21 cellular contexts compared by ENCODE assay signal in the genomic region with DNA sequence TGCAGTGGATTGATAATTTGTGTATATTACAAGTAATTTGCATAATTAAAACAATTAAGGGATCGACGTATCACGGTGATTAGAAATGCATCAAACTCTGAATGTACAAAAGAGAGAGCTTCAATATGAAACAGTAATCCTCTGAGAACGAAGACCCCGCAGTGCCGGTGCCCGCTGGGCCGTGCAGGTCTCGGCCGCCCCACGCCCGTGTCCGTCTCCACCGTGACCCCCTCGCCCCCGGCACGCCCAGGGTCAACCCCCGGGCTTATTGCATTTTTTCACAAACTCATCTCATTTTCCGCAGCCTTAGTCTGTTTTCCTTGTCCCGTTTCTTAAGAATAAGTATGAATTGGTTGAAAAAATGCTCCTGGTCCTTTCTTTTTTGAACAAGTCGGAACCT.
"Had no signal": no experiment of that assay in that cellular context is flagged by ENCODE, and none has a peak within 500 bp of the region (broad histone marks: within the 10 kb centered on the region; RNA-seq: fewer than 3 reads in every experiment).

No MANE protein-coding gene starts in this region.

- H3K4me3 ChIP-seq: left lung, lung, neural progenitor cell, pancreas, prostate gland, skin epidermis, suprapubic skin, thoracic aorta, tibial artery, uterus had no signal

- H3K27me3 ChIP-seq: neural progenitor cell, pancreas, uterus had no signal

- DNase-seq: hippocampal formation; kidney glomerular epithelial cell; left colon; mesendoderm; naive B cell; natural killer cell; nephron progenitor cell; retina; right cardiac atrium; stimulated activated CD4-positive, alpha-beta T cell treated with anti-CD3 and anti-CD28 coated beads, Interleukin-4, amount 100 ng/mL, for 24 hours; stimulated activated naive CD4-positive, alpha-beta T cell; tibial artery; uterus had no signal

- H2AFZ ChIP-seq: neural progenitor cell had no signal

- H3K36me3 ChIP-seq: left lung, neural progenitor cell, pancreas, prostate gland, suprapubic skin, thoracic aorta, tibial artery, uterus had no signal

- H3K9me3 ChIP-seq: left lung, pancreas, prostate gland, suprapubic skin, thoracic aorta, tibial artery, uterus had no signal

- H3K4me2 ChIP-seq: neural progenitor cell had no signal

- H3K27ac ChIP-seq: left lung, neural progenitor cell, pancreas, prostate gland, skin epidermis, suprapubic skin, thoracic aorta, tibial artery, uterus had no signal

- H3K9ac ChIP-seq: neural progenitor cell had no signal

- H3K4me1 ChIP-seq: left lung, pancreas, prostate gland had no signal
